In the genomic region with DNA sequence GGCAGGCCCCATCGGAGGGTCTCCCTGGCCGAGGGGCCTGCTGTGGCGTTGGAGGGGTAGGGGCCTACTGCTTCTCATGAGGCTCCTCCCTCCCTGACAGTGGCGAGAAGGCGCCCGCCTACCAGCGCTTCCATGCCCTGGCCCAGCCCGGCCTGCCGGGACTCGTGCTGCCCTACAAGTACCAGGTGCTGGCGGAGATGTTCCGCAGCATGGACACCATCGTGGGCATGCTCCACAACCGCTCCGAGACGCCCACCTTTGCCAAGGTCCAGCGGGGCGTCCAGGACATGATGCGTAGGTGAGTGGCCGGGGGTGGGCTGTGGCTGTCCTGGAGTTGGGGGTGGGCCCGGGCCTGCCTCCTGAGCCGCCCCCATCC, we compare ENCODE assay signal across 12 cellular contexts. TPM values are rescaled to one million over a fixed set of nuclear protein-coding genes. Genes with fewer than 3 reads are reported as not detected.
DNase-seq lines count a peak whose midpoint lies in the region; ATAC-seq and TF ChIP-seq lines count a peak whose summit lies in the region.
"Had no signal": no experiment of that assay in that cellular context is flagged by ENCODE, and none has a peak within 500 bp of the region (broad histone marks: within the 10 kb centered on the region; RNA-seq: fewer than 3 reads in every experiment).

No MANE protein-coding gene starts in this region.

- no peaks in the 10 kb centered on the region for H3K9me3 ChIP-seq in MG63
- H3K9me3 ChIP-seq in osteoblast (ENCODE audit: low read depth, low read length): no peaks in the 10 kb centered on the region
- no peaks in the 10 kb centered on the region for H3K9me3 ChIP-seq in prostate gland
- H3K9me3 ChIP-seq: neutrophil had no signal

- H3K4me3 Mint-ChIP-seq in activated CD4-positive, alpha-beta T cell treated with anti-CD3 and anti-CD28 coated beads, Interleukin-2, amount 10 ng/mL, durations not matched to agents 7 days and 5 days: peak overlapping the region; percentile 77
- H3K4me3 Mint-ChIP-seq in activated naive CD8-positive, alpha-beta T cell treated with anti-CD3 and anti-CD28 coated beads, Interleukin-2, amount 50 U/mL, for 24 hours: peak overlapping the region; percentile 79

- intact Hi-C loops in prostate gland (cut with DNase I): no loop called here

- H3K27me3 ChIP-seq in MG63 (no peaks in the 10 kb centered on the region), osteoblast (ENCODE audit: insufficient read depth, low read length) (no peaks in the 10 kb centered on the region), prostate gland (replicated peaks; ENCODE audit: insufficient read depth) (no peaks in the 10 kb centered on the region)
- H3K27me3 ChIP-seq: neutrophil had no signal

- H3K4me1 ChIP-seq in osteoblast (ENCODE audit: insufficient read depth, low read length) (peaks cover 22% of the 10 kb centered on the region), prostate gland (replicated peaks) (peaks cover 9% of the 10 kb centered on the region)

- peaks cover 31% of the 10 kb centered on the region for H3K36me3 Mint-ChIP-seq in activated CD4-positive, alpha-beta T cell treated with anti-CD3 and anti-CD28 coated beads, Interleukin-2, amount 10 ng/mL, durations not matched to agents 7 days and 5 days (ENCODE audit: low read depth)
- H3K36me3 Mint-ChIP-seq in activated naive CD8-positive, alpha-beta T cell treated with anti-CD3 and anti-CD28 coated beads, Interleukin-2, amount 50 U/mL, for 24 hours (ENCODE audit: low read depth): peaks cover 29% of the 10 kb centered on the region

- peaks cover 9% of the 10 kb centered on the region for H4K20me1 ChIP-seq in osteoblast (ENCODE audit: insufficient read depth, low read length)

- ATAC-seq in activated naive CD8-positive, alpha-beta T cell treated with anti-CD3 and anti-CD28 coated beads, Interleukin-2, amount 50 U/mL, for 24 hours: no peak
- ATAC-seq: left cardiac atrium had no signal

- POLR2A ChIA-PET in activated CD4-positive, alpha-beta T cell treated with anti-CD3 and anti-CD28 coated beads, Interleukin-2, amount 10 ng/mL, durations not matched to agents 7 days and 5 days (lab: Charles Lee): no interaction called here

- no peaks in the 10 kb centered on the region for H3K9me3 Mint-ChIP-seq in activated CD4-positive, alpha-beta T cell treated with anti-CD3 and anti-CD28 coated beads, Interleukin-2, amount 10 ng/mL, durations not matched to agents 7 days and 5 days
- H3K9me3 Mint-ChIP-seq in activated naive CD8-positive, alpha-beta T cell treated with anti-CD3 and anti-CD28 coated beads, Interleukin-2, amount 50 U/mL, for 24 hours: no peaks in the 10 kb centered on the region

- H3K4me3 ChIP-seq in MG63 (peak overlapping the region; percentile 73), osteoblast (ENCODE audit: insufficient read depth, low read length) (no peak overlapping the region), prostate gland (no peak overlapping the region)

- H3K36me3 ChIP-seq in MG63: peaks cover 41% of the 10 kb centered on the region
- peaks cover 26% of the 10 kb centered on the region for H3K36me3 ChIP-seq in osteoblast (ENCODE audit: insufficient read depth, low read length)
- H3K36me3 ChIP-seq in prostate gland: no peaks in the 10 kb centered on the region

- H2AFZ ChIP-seq in osteoblast (ENCODE audit: low read length): no peak overlapping the region

- no peak overlapping the region for H3K27ac Mint-ChIP-seq in activated CD4-positive, alpha-beta T cell treated with anti-CD3 and anti-CD28 coated beads, Interleukin-2, amount 10 ng/mL, durations not matched to agents 7 days and 5 days
- H3K27ac Mint-ChIP-seq in activated naive CD8-positive, alpha-beta T cell treated with anti-CD3 and anti-CD28 coated beads, Interleukin-2, amount 50 U/mL, for 24 hours: peak overlapping the region; percentile 27

- H3K4me1 Mint-ChIP-seq in activated CD4-positive, alpha-beta T cell treated with anti-CD3 and anti-CD28 coated beads, Interleukin-2, amount 10 ng/mL, durations not matched to agents 7 days and 5 days: peaks cover 37% of the 10 kb centered on the region
- peaks cover 32% of the 10 kb centered on the region for H3K4me1 Mint-ChIP-seq in activated naive CD8-positive, alpha-beta T cell treated with anti-CD3 and anti-CD28 coated beads, Interleukin-2, amount 50 U/mL, for 24 hours

- in situ Hi-C loops in KBM-7 (cut with MboI; ENCODE audit: low pct_unique_long_range_greater_than_20kb, low sequenced_read_pairs): no loop called here

- no peak for DNase-seq in activated CD4-positive, alpha-beta T cell treated with anti-CD3 and anti-CD28 coated beads, Interleukin-2, amount 10 ng/mL, durations not matched to agents 7 days and 5 days
- DNase-seq in activated CD4-positive, alpha-beta T cell treated with anti-CD3 and anti-CD28 coated beads for 48 hours: no peak
- DNase-seq in MG63 (no peak), osteoblast (ENCODE audit: insufficient read length, low spot score, missing footprints) (peak; percentile 73), prostate gland (ENCODE audit: low spot score) (no peak), T-helper 1 cell (no peak), KBM-7 (no peak)
- no peak for DNase-seq in activated naive CD8-positive, alpha-beta T cell treated with anti-CD3 and anti-CD28 coated beads, Interleukin-2, amount 50 U/mL, for 24 hours
- DNase-seq: left cardiac atrium; NCI-H774; stimulated activated CD4-positive, alpha-beta T cell treated with anti-CD3 and anti-CD28 coated beads, Interleukin-15, amount 100 ng/mL, for 24 hours had no signal

- H3K27me3 Mint-ChIP-seq in activated CD4-positive, alpha-beta T cell treated with anti-CD3 and anti-CD28 coated beads, Interleukin-2, amount 10 ng/mL, durations not matched to agents 7 days and 5 days: no peaks in the 10 kb centered on the region
- no peaks in the 10 kb centered on the region for H3K27me3 Mint-ChIP-seq in activated naive CD8-positive, alpha-beta T cell treated with anti-CD3 and anti-CD28 coated beads, Interleukin-2, amount 50 U/mL, for 24 hours

- H3K27ac ChIP-seq in osteoblast (ENCODE audit: low read depth, low read length) (no peak overlapping the region), prostate gland (no peak overlapping the region)
- H3K27ac ChIP-seq: neutrophil had no signal

- H3K79me2 ChIP-seq in osteoblast (ENCODE audit: insufficient read depth, low read length): peaks cover 22% of the 10 kb centered on the region

- TF ChIP-seq CTCF in osteoblast (IDR thresholded peaks at IDR 0.05; ENCODE audit: extremely low read depth, low read depth, low read length) (no peak), prostate gland (IDR thresholded peaks at IDR 0.05) (no peak)

- CTCF ChIA-PET in activated CD4-positive, alpha-beta T cell treated with anti-CD3 and anti-CD28 coated beads, Interleukin-2, amount 10 ng/mL, durations not matched to agents 7 days and 5 days (lab: Charles Lee): interaction anchor here (1.2 to 2.5 kb wide), 2 partner anchors 25 to 68 kb away, joined by 3 to 6 read pairs; no protein-coding TSS in a partner anchor

- 64% methylated on average over 22 of the region's 22 CpGs for WGBS in prostate gland

- no peak for TF ChIP-seq POLR2A in prostate gland (IDR thresholded peaks at IDR 0.05)

- H3K4me2 ChIP-seq in osteoblast (ENCODE audit: insufficient read depth, low read length): peak overlapping the region; percentile 87

RNA-seq across cellular contexts. Expression of a gene that starts 1.7 kb away (rescaled TPM):
- 100 to 1,000 TPM; 113 to 119 TPM for total RNA-seq in activated CD4-positive, alpha-beta T cell treated with anti-CD3 and anti-CD28 coated beads, Interleukin-2, amount 10 ng/mL, durations not matched to agents 7 days and 5 days
- 9.3 and 14.3 TPM in 2 replicates for total RNA-seq in MG63 (2014; rRNA removed; shearing (Covaris generic); ENCODE audit: low replicate concordance)
- total RNA-seq in osteoblast (2.9 TPM in 2 replicates), prostate gland (1 to 10 TPM; 4.3 to 7.6 TPM)

RNA-seq across cellular contexts. Expression of a gene that starts 6.4 kb away (rescaled TPM):
- 100 to 1,000 TPM in 1 of 2 experiments, 10 to 100 TPM in 1; 86.2 to 112 TPM for total RNA-seq in activated CD4-positive, alpha-beta T cell treated with anti-CD3 and anti-CD28 coated beads, Interleukin-2, amount 10 ng/mL, durations not matched to agents 7 days and 5 days
- total RNA-seq in MG63 (2014; rRNA removed; shearing (Covaris generic); ENCODE audit: low replicate concordance): 290 and 307 TPM in 2 replicates
- total RNA-seq in osteoblast: 41.8 and 53.6 TPM in 2 replicates
- total RNA-seq in prostate gland: 100 to 1,000 TPM; 165 to 211 TPM

RNA-seq across cellular contexts. Expression of a gene that starts 20.3 kb away (rescaled TPM):
- 100 to 1,000 TPM; 239 to 303 TPM for total RNA-seq in activated CD4-positive, alpha-beta T cell treated with anti-CD3 and anti-CD28 coated beads, Interleukin-2, amount 10 ng/mL, durations not matched to agents 7 days and 5 days
- 77.6 and 88.5 TPM in 2 replicates for total RNA-seq in MG63 (2014; rRNA removed; shearing (Covaris generic); ENCODE audit: low replicate concordance)
- total RNA-seq in osteoblast (187 and 207 TPM in 2 replicates), prostate gland (100 to 1,000 TPM; 156 to 202 TPM)

RNA-seq across cellular contexts. Expression of a gene that starts 51.4 kb away (rescaled TPM):
- total RNA-seq in activated CD4-positive, alpha-beta T cell treated with anti-CD3 and anti-CD28 coated beads, Interleukin-2, amount 10 ng/mL, durations not matched to agents 7 days and 5 days: 10 to 100 TPM; 29.4 to 35.7 TPM
- 8.8 and 11.3 TPM in 2 replicates for total RNA-seq in MG63 (2014; rRNA removed; shearing (Covaris generic); ENCODE audit: low replicate concordance)
- total RNA-seq in osteoblast (43.6 and 48.1 TPM in 2 replicates), prostate gland (10 to 100 TPM; 20.4 to 75.1 TPM)

RNA-seq across cellular contexts. Expression of a gene that starts 51.6 kb away (rescaled TPM):
- 10 to 100 TPM; 47.7 to 55.7 TPM for total RNA-seq in activated CD4-positive, alpha-beta T cell treated with anti-CD3 and anti-CD28 coated beads, Interleukin-2, amount 10 ng/mL, durations not matched to agents 7 days and 5 days
- 34.4 and 35.6 TPM in 2 replicates for total RNA-seq in MG63 (2014; rRNA removed; shearing (Covaris generic); ENCODE audit: low replicate concordance)
- total RNA-seq in osteoblast (43.1 and 47.7 TPM in 2 replicates), prostate gland (10 to 100 TPM; 23.7 to 38.9 TPM)
